ENCODE assay signal across 22 cellular contexts in genomic region chr1:8198522-8198921, GRCh38.
DNase-seq lines count a peak whose midpoint lies in the region; ATAC-seq and TF ChIP-seq lines count a peak whose summit lies in the region.
"Had no signal": no experiment of that assay in that cellular context is flagged by ENCODE, and none has a peak within 500 bp of the region (broad histone marks: within the 10 kb centered on the region; RNA-seq: fewer than 3 reads in every experiment).

No MANE protein-coding gene starts in this region.

- in situ Hi-C loops in Panc1 (cut with HindIII; ENCODE audit: low pct_unique_long_range_greater_than_20kb, low sequenced_read_pairs) = no loop called here

- no peak for TF ChIP-seq POLR2A in esophagus squamous epithelium (IDR thresholded peaks at IDR 0.05)

- H3K27ac ChIP-seq in Panc1 (ENCODE audit: low read length) (peak overlapping the region; percentile 99), esophagus squamous epithelium (peak overlapping the region in 3 of 4 donors; percentile 36 to 61 (median 40)), rectal smooth muscle tissue (ENCODE audit: low read depth, low read length) (peak overlapping the region; percentile 51)

- no peaks in the 10 kb centered on the region for H3K36me3 ChIP-seq in Panc1 (ENCODE audit: control insufficient read depth, insufficient read depth, low read length)
- no peaks in the 10 kb centered on the region for H3K36me3 ChIP-seq in esophagus squamous epithelium
- no peaks in the 10 kb centered on the region for H3K36me3 ChIP-seq in rectal smooth muscle tissue (ENCODE audit: control insufficient read depth, insufficient read depth, low read length)
- H3K36me3 ChIP-seq: BLaER1 treated with 17β-estradiol and CSF1 and Interleukin-3, amounts not matched to agents 10 nM and 100 nM; upper lobe of left lung had no signal

- WGBS in esophagus squamous epithelium, 2 donors = 84 to 89% methylated on average over 6 of the region's 6 CpGs

- H3K4me1 Mint-ChIP-seq in CD14-positive monocyte = peaks cover 46% of the 10 kb centered on the region
- H3K4me1 Mint-ChIP-seq: immature natural killer cell had no signal

- ATAC-seq in Panc1 = no peak
- no peak for ATAC-seq in GM21381 (IDR thresholded peaks at IDR 0.05; ENCODE audit: unreplicated experiment)
- no peak for ATAC-seq in activated CD4-positive, CD25-positive, alpha-beta regulatory T cell treated with anti-CD3 and anti-CD28 coated beads, Interleukin-2, amount 50 U/mL, for 24 hours
- ATAC-seq: activated CD8-positive, alpha-beta T cell treated with anti-CD3 and anti-CD28 coated beads for 36 hours; Right ventricle myocardium inferior had no signal

- H3K9me3 Mint-ChIP-seq in CD14-positive monocyte = peaks cover 0 to 4% (median 0%) of the 10 kb centered on the region in 7 donors
- H3K9me3 Mint-ChIP-seq: activated CD8-positive, alpha-beta T cell treated with anti-CD3 and anti-CD28 coated beads for 36 hours; immature natural killer cell had no signal

- no peak overlapping the region for H3K4me3 ChIP-seq in Panc1 (ENCODE audit: low read depth in 2 of 2, low read length in 2 of 2)
- no peak overlapping the region for H3K4me3 ChIP-seq in esophagus squamous epithelium
- H3K4me3 ChIP-seq in rectal smooth muscle tissue (ENCODE audit: low read length) = no peak overlapping the region
- H3K4me3 ChIP-seq: BLaER1 treated with 17β-estradiol and CSF1 and Interleukin-3, amounts not matched to agents 10 nM and 100 nM; upper lobe of left lung had no signal

- H3K9me3 ChIP-seq in Panc1 (ENCODE audit: control insufficient read depth, insufficient read depth, low read depth, low read length) (no peaks in the 10 kb centered on the region), esophagus squamous epithelium (no peaks in the 10 kb centered on the region)
- H3K9me3 ChIP-seq: BLaER1 treated with 17β-estradiol and CSF1 and Interleukin-3, amounts not matched to agents 10 nM and 100 nM; upper lobe of left lung had no signal

- H3K4me1 ChIP-seq in Panc1 (ENCODE audit: control insufficient read depth, insufficient read depth, low read length) (peaks cover 78% of the 10 kb centered on the region), esophagus squamous epithelium (peaks cover 0 to 52% (median 32%) of the 10 kb centered on the region in 3 donors), rectal smooth muscle tissue (ENCODE audit: control insufficient read depth, insufficient read depth, low read length) (peaks cover 32% of the 10 kb centered on the region)

- POLR2A ChIA-PET in Panc1 (lab: Charles Lee) = interaction anchor here (0.6 to 0.7 kb wide), 2 partner anchors 65 to 76 kb away, joined by 3 to 7 read pairs; no protein-coding TSS in a partner anchor

- intact Hi-C loops in CD14-positive monocyte (cut with micrococcal nuclease) = no loop called here
- intact Hi-C loops in Panc1 (cut with micrococcal nuclease; ENCODE audit: unreplicated experiment) = loop anchor here (10.0 kb wide), 1 partner anchor 174 kb away; the partner anchor contains the start of gene ERRFI1
- intact Hi-C loops in esophagus squamous epithelium (cut with DNase I) = no loop called here

- CTCF ChIA-PET in Panc1 (lab: Charles Lee) = no interaction called here

- no peak for DNase-seq in CD14-positive monocyte (ENCODE audit: low spot score)
- no peak for DNase-seq in Panc1 (ENCODE audit: low read depth, low spot score)
- DNase-seq in esophagus squamous epithelium (lab: John Stamatoyannopoulos, UW) = no peak
- no peak for DNase-seq in NCI-H1417 (lab: John Stamatoyannopoulos, UW)
- no peak for DNase-seq in anterior cingulate cortex (lab: John Stamatoyannopoulos, UW)
- DNase-seq: ACHN; activated CD4-positive, CD25-positive, alpha-beta regulatory T cell treated with anti-CD3 and anti-CD28 coated beads, Interleukin-2, amount 50 U/mL, for 72 hours; activated gamma-delta T cell treated with Interleukin-2 at 50 U/mL for 16 hours; dermis blood vessel endothelial cell; immature natural killer cell; NCI-H1694 treated with DMSO at 0.1 percent for 48 hours; NCI-H2171 treated with DMSO at 0.1 percent for 48 hours; NCI-H524 treated with DMSO at 0.1 percent for 48 hours; stimulated activated CD4-positive, alpha-beta T cell treated with anti-CD3 and anti-CD28 coated beads, Interleukin-4, amount 100 ng/mL, for 24 hours; stimulated activated naive CD4-positive, alpha-beta T cell treated with Interleukin-2 at 50 U/mL for 16 hours; upper lobe of left lung had no signal

- no peak overlapping the region for H3K9ac ChIP-seq in rectal smooth muscle tissue (ENCODE audit: low read length)
- H3K9ac ChIP-seq: BLaER1 treated with 17β-estradiol and CSF1 and Interleukin-3, amounts not matched to agents 10 nM and 100 nM had no signal

- H3K36me3 Mint-ChIP-seq in CD14-positive monocyte = no peaks in the 10 kb centered on the region
- H3K36me3 Mint-ChIP-seq: immature natural killer cell had no signal

- peaks cover 0 to 4% (median 3%) of the 10 kb centered on the region in 3 donors for H3K27me3 Mint-ChIP-seq in CD14-positive monocyte (ENCODE audit: low read depth in 3 of 3)

- no peak for TF ChIP-seq CTCF in CD14-positive monocyte (IDR thresholded peaks at IDR 0.05)
- TF ChIP-seq CTCF in Panc1 (IDR thresholded peaks at IDR 0.05) = no peak
- TF ChIP-seq CTCF in esophagus squamous epithelium (IDR thresholded peaks at IDR 0.05) = no peak

- no peaks in the 10 kb centered on the region for H3K27me3 ChIP-seq in Panc1 (ENCODE audit: control insufficient read depth, insufficient read depth, low read length)
- no peaks in the 10 kb centered on the region for H3K27me3 ChIP-seq in esophagus squamous epithelium
- H3K27me3 ChIP-seq in rectal smooth muscle tissue (ENCODE audit: control insufficient read depth, insufficient read depth, low read length) = no peaks in the 10 kb centered on the region
- H3K27me3 ChIP-seq: BLaER1 treated with 17β-estradiol and CSF1 and Interleukin-3, amounts not matched to agents 10 nM and 100 nM; upper lobe of left lung had no signal

- no TSS peak for BruUV-seq in Panc1 (replicated peaks; lab: Mats Ljungman, UMichigan)

- peak overlapping the region; percentile 38 to 56 for H3K4me3 Mint-ChIP-seq in CD14-positive monocyte
- H3K4me3 Mint-ChIP-seq: activated CD8-positive, alpha-beta T cell treated with anti-CD3 and anti-CD28 coated beads for 36 hours; immature natural killer cell had no signal

- H3K27ac Mint-ChIP-seq in CD14-positive monocyte = peak overlapping the region in 4 of 7 donors; percentile 15 to 79 (median 50)
- H3K27ac Mint-ChIP-seq: activated CD8-positive, alpha-beta T cell treated with anti-CD3 and anti-CD28 coated beads for 36 hours; immature natural killer cell had no signal

Comparison
In these comparisons a context has a peak if more than half of its experiments do, and no peak if none do; other contexts are left out.
1. H3K27ac ChIP-seq: peak in every context shown above with its lines; median percentile 99 in Panc1; 51 in rectal smooth muscle tissue; 40 in esophagus squamous epithelium.